ENCODE assay signal across 8 cellular contexts in genomic region chr2:28870146-28870891, GRCh38. TPM values are rescaled to one million over a fixed set of nuclear protein-coding genes. Genes with fewer than 3 reads are reported as not detected.
A peak's percentile ranks its signal among the peaks of the same experiment; 100 is the strongest.
DNase-seq lines count a peak whose midpoint lies in the region; ATAC-seq and TF ChIP-seq lines count a peak whose summit lies in the region.

TRMT61B (minus strand) TSS chr2:28870309; CDS start chr2:28870277, 32 bp downstream.

- peak within 1 kb of the TSS; percentile 95 for H3K4me3 Mint-ChIP-seq in T-helper 17 cell

- peaks cover 2% of the 10 kb centered on the region for H3K27me3 Mint-ChIP-seq in T-helper 17 cell

- DNase-seq in NCI-H187 (lab: John Stamatoyannopoulos, UW) (peak; percentile 96 to 97), T-helper 17 cell (peak; percentile 91 to 98 (median 94)), amniotic stem cell (lab: John Stamatoyannopoulos, UW) (peak; percentile 90), left cardiac atrium (peak; percentile 98), posterior vena cava (ENCODE audit: low spot score) (peak; percentile 99), upper lobe of right lung (peak; percentile 99)

- H3K27ac ChIP-seq in upper lobe of right lung = peak within 1 kb of the TSS; percentile 83

- peak within 1 kb of the TSS; percentile 87 for H3K4me3 ChIP-seq in upper lobe of right lung

- H3K9me3 ChIP-seq in T-helper 17 cell (ENCODE audit: control insufficient read depth, low read length, poor library complexity, severe bottlenecking) (no peaks in the 10 kb centered on the region), upper lobe of right lung (no peaks in the 10 kb centered on the region)

- peaks cover 26% of the 10 kb centered on the region for H3K4me1 ChIP-seq in upper lobe of right lung

- H3K4me1 Mint-ChIP-seq in T-helper 17 cell = peaks cover 16% of the 10 kb centered on the region

- peak; percentile 96 for ATAC-seq in GM18502 (IDR thresholded peaks at IDR 0.05; ENCODE audit: poor library complexity, unreplicated experiment)
- ATAC-seq in HG02943 (IDR thresholded peaks at IDR 0.05; ENCODE audit: low read depth, unreplicated experiment) = peak; percentile 94
- ATAC-seq in T-helper 17 cell = peak; percentile 94
- ATAC-seq in left cardiac atrium = peak; percentile 100
- peak; percentile 100 for ATAC-seq in upper lobe of right lung

- intact Hi-C loops in left cardiac atrium (cut with DNase I) = no loop called here
- intact Hi-C loops in posterior vena cava (cut with DNase I) = loop anchor here in 1 of 2 donors (2.0 kb wide), 1 partner anchor 22 kb away; no protein-coding TSS in a partner anchor
- intact Hi-C loops in upper lobe of right lung (cut with DNase I) = no loop called here

- H3K36me3 Mint-ChIP-seq in T-helper 17 cell (ENCODE audit: low read depth) = no peaks in the 10 kb centered on the region

- H3K27me3 ChIP-seq in upper lobe of right lung = no peaks in the 10 kb centered on the region

- no peak for TF ChIP-seq CTCF in upper lobe of right lung (IDR thresholded peaks at IDR 0.05)

- H3K36me3 ChIP-seq in upper lobe of right lung = no peaks in the 10 kb centered on the region

- H3K27ac Mint-ChIP-seq in T-helper 17 cell = peak within 1 kb of the TSS; percentile 98

RNA-seq across cellular contexts. Expression of gene TRMT61B, which starts in this region (rescaled TPM):
- total RNA-seq in T-helper 17 cell (10 to 100 TPM; 16.2 to 17.7 TPM), left cardiac atrium (10 to 100 TPM; 14.3 to 16.0 TPM), posterior vena cava (10 to 100 TPM; 16.0 to 17.1 TPM), upper lobe of right lung (12.7 TPM)

Comparison
In these comparisons a context has a peak if more than half of its experiments do, and no peak if none do; other contexts are left out.
1. Peak in every context shown above with its lines: DNase-seq, ATAC-seq, H3K4me3 ChIP-seq and H3K27ac ChIP-seq.